24 cellular contexts compared by ENCODE assay signal in genomic region chr17:66647391-66647983, GRCh38.
"Had no signal": no experiment of that assay in that cellular context is flagged by ENCODE, and none has a peak within 500 bp of the region (broad histone marks: within the 10 kb centered on the region; RNA-seq: fewer than 3 reads in every experiment).

No MANE protein-coding gene starts in this region.

- H3K4me1 ChIP-seq: heart right ventricle, suprapubic skin, vagina had no signal

- DNase-seq: activated CD4-positive, alpha-beta T cell treated with anti-CD3 and anti-CD28 coated beads for 36 hours; activated CD4-positive, alpha-beta T cell treated with anti-CD3 and anti-CD28 coated beads, Interleukin-2, amount 50 U/mL, for 4 hours; activated CD8-positive, alpha-beta memory T cell treated with anti-CD3 and anti-CD28 coated beads for 24 hours; activated CD8-positive, alpha-beta memory T cell treated with anti-CD3 and anti-CD28 coated beads, Interleukin-2, amount 50 U/mL, for 4 hours; activated T-cell treated with anti-CD3 and anti-CD28 coated beads, Interleukin-2, amount 50 U/mL, for 24 hours; brain microvascular endothelial cell; caudate nucleus; dorsolateral prefrontal cortex; effector memory CD8-positive, alpha-beta T cell; heart right ventricle; naive thymus-derived CD8-positive, alpha-beta T cell; stimulated activated CD4-positive, alpha-beta T cell treated with anti-CD3 and anti-CD28 coated beads, Interleukin-1b, Interleukin-23, amount 100 ng/mL, for 48 hours; stomach; T-helper 1 cell; T-helper 9 cell had no signal

- H3K4me3 ChIP-seq: ascending aorta, dorsolateral prefrontal cortex, esophagus muscularis mucosa, heart right ventricle, prostate gland, stomach, suprapubic skin, tibial nerve, vagina had no signal

- ATAC-seq: activated CD4-positive, alpha-beta T cell treated with anti-CD3 and anti-CD28 coated beads for 36 hours; activated naive CD4-positive, alpha-beta T cell treated with anti-CD3 and anti-CD28 coated beads, Interleukin-2, amount 50 U/mL, for 72 hours; activated T-helper 17 cell treated with anti-CD3 and anti-CD28 coated beads, Interleukin-2, amount 50 U/mL, for 72 hours; effector memory CD8-positive, alpha-beta T cell; heart right ventricle; naive thymus-derived CD8-positive, alpha-beta T cell; WTC11 had no signal

- H3K36me3 ChIP-seq: ascending aorta, brain microvascular endothelial cell, prostate gland, suprapubic skin, vagina had no signal

- H3K27ac ChIP-seq: ascending aorta, brain microvascular endothelial cell, dorsolateral prefrontal cortex, esophagus muscularis mucosa, heart right ventricle, prostate gland, stomach, suprapubic skin, tibial nerve, vagina had no signal

- H3K27me3 ChIP-seq: ascending aorta, brain microvascular endothelial cell, dorsolateral prefrontal cortex, esophagus muscularis mucosa, heart right ventricle, stomach, suprapubic skin, tibial nerve, vagina had no signal

- H3K27ac Mint-ChIP-seq: activated CD4-positive, alpha-beta T cell treated with anti-CD3 and anti-CD28 coated beads for 36 hours; activated naive CD4-positive, alpha-beta T cell treated with anti-CD3 and anti-CD28 coated beads, Interleukin-2, amount 50 U/mL, for 72 hours; activated T-cell treated with anti-CD3 and anti-CD28 coated beads, Interleukin-2, amount 50 U/mL, for 24 hours; activated T-helper 17 cell treated with anti-CD3 and anti-CD28 coated beads, Interleukin-2, amount 50 U/mL, for 72 hours; effector memory CD8-positive, alpha-beta T cell; WTC11 had no signal

- H3K4me3 Mint-ChIP-seq: activated CD4-positive, alpha-beta T cell treated with anti-CD3 and anti-CD28 coated beads for 36 hours; activated T-cell treated with anti-CD3 and anti-CD28 coated beads, Interleukin-2, amount 50 U/mL, for 24 hours; activated T-helper 17 cell treated with anti-CD3 and anti-CD28 coated beads, Interleukin-2, amount 50 U/mL, for 72 hours; effector memory CD8-positive, alpha-beta T cell; WTC11 had no signal

- H3K9me3 ChIP-seq: ascending aorta, esophagus muscularis mucosa, heart right ventricle, prostate gland, stomach, suprapubic skin, tibial nerve, vagina had no signal

- H3K27me3 Mint-ChIP-seq: activated CD4-positive, alpha-beta T cell treated with anti-CD3 and anti-CD28 coated beads for 36 hours; activated T-cell treated with anti-CD3 and anti-CD28 coated beads, Interleukin-2, amount 50 U/mL, for 24 hours; activated T-helper 17 cell treated with anti-CD3 and anti-CD28 coated beads, Interleukin-2, amount 50 U/mL, for 72 hours; effector memory CD8-positive, alpha-beta T cell; naive thymus-derived CD8-positive, alpha-beta T cell had no signal

- H3K9me3 Mint-ChIP-seq: activated naive CD4-positive, alpha-beta T cell treated with anti-CD3 and anti-CD28 coated beads, Interleukin-2, amount 50 U/mL, for 72 hours; activated T-cell treated with anti-CD3 and anti-CD28 coated beads, Interleukin-2, amount 50 U/mL, for 24 hours; activated T-helper 17 cell treated with anti-CD3 and anti-CD28 coated beads, Interleukin-2, amount 50 U/mL, for 72 hours; effector memory CD8-positive, alpha-beta T cell; naive thymus-derived CD8-positive, alpha-beta T cell; WTC11 had no signal
